Comparison of ENCODE assay signal across 9 cellular contexts in the genomic region with DNA sequence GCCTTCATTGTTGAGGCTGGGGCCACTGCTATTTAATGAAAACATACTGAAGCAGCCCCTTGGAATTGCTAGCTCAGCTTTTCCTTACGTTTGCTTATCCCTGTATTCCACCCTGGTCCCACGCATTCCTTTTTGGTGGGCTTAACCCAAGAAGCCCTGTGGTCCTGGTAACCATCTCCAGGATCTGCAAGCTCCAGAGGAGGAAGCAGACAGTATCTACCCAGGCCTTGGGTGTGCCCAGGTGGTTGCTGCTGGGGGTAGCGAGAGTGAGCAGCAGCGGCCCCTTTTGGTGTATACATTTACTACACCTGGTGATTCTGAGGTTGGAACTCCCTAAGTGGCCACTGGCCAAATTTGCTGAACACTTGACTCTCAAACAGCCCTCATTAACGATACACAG.
A peak's percentile ranks its signal among the peaks of the same experiment; 100 is the strongest.
DNase-seq lines count a peak whose midpoint lies in the region; ATAC-seq, FAIRE-seq and TF ChIP-seq lines count a peak whose summit lies in the region.
"Had no signal": no experiment of that assay in that cellular context is flagged by ENCODE, and none has a peak within 500 bp of the region (broad histone marks: within the 10 kb centered on the region; RNA-seq: fewer than 3 reads in every experiment).

No MANE protein-coding gene starts in this region.

- H3K36me3 Mint-ChIP-seq in T-cell = no peaks in the 10 kb centered on the region

- RAD21 ChIA-PET in GM12878 (lab: Charles Lee; ENCODE audit: unreplicated experiment) = no interaction called here

- WGBS in heart left ventricle, 4 donors = 21 to 38% (median 31%) methylated on average over 5 of the region's 5 CpGs
- 29% methylated on average over 5 of the region's 5 CpGs for WGBS in GM12878 (ENCODE audit: insufficient coverage, insufficient replicate concordance, low lambda C conversion rate, missing lambda C conversion rate)
- 31% methylated on average over 5 of the region's 5 CpGs; no CpG with 5 or more reads in 1 of the 2 donors for WGBS in transverse colon (ENCODE audit: low coverage in 1 of 2), 2 donors

- ATAC-seq in heart left ventricle = peak in 3 of 4 donors; percentile 61 to 69 (median 62)
- peak; percentile 77 for ATAC-seq in GM12878
- no peak for ATAC-seq in T-cell (replicated peaks in 1 of 4)

- POLR2A ChIA-PET in GM12878 (lab: Charles Lee) = no interaction called here
- POLR2A ChIA-PET in T-cell (lab: Charles Lee) = no interaction called here

- peak; percentile 34; the same call in 1 of the 2 replicates for TF ChIP-seq RAD21 in GM12878 (IDR thresholded peaks at IDR 0.05; ENCODE audit: insufficient read depth, low read depth, low read length)

- in situ Hi-C loops in GM12878 (cut with MboI) (no loop called here), transverse colon (cut with MboI; ENCODE audit: low pct_ligation_motif_present in 1 of 4, low pct_unique_long_range_greater_than_20kb in 1 of 4, low sequenced_read_pairs in 3 of 4) (loop anchor here in 1 of 4 donors (10.0 kb wide), 1 partner anchor 189 kb away; no protein-coding TSS in a partner anchor)

- no peaks in the 10 kb centered on the region for H3K79me2 ChIP-seq in GM12878 (ENCODE audit: control insufficient read depth, insufficient read depth, low read length)

- H3K4me1 Mint-ChIP-seq in T-cell = no peaks in the 10 kb centered on the region

- SMC1A ChIA-PET in GM12878 (lab: Charles Lee; ENCODE audit: uncharacterized antibody, unreplicated experiment) = no interaction called here

- H3K27me3 ChIP-seq in heart left ventricle (no peaks in the 10 kb centered on the region), right atrium auricular region (no peaks in the 10 kb centered on the region), GM12878 (replicated peaks in 1 of 2; ENCODE audit: control insufficient read depth in 2 of 2, insufficient read depth in 2 of 2, low read length in 1 of 2) (no peaks in the 10 kb centered on the region; a peak in 1 of 4 replicates), transverse colon (no peaks in the 10 kb centered on the region)

- no peak overlapping the region for H3K9ac ChIP-seq in GM12878 (ENCODE audit: control insufficient read depth, insufficient read depth, low read length)

- H3K27ac Mint-ChIP-seq in T-cell = no peak overlapping the region

- intact Hi-C loops in heart left ventricle (cut with DNase I) (loop anchor here in 6 of 10 donors (5.0 to 10.0 kb wide), 3 partner anchors 269 to 499 kb away; no protein-coding TSS in a partner anchor), GM12878 (cut with micrococcal nuclease; ENCODE audit: unreplicated experiment) (loop anchor here (5.0 kb wide), 1 partner anchor 497 kb away; no protein-coding TSS in a partner anchor), transverse colon (cut with DNase I; ENCODE audit: low total_unique reads) (no loop called here)

- H3K36me3 ChIP-seq in heart left ventricle (no peaks in the 10 kb centered on the region), right atrium auricular region (no peaks in the 10 kb centered on the region), GM12878 (ENCODE audit: control insufficient read depth in 2 of 2, insufficient read depth in 2 of 2, low read length in 1 of 2) (no peaks in the 10 kb centered on the region), transverse colon (no peaks in the 10 kb centered on the region)

- CTCF ChIA-PET in GM12878 (lab: Yijun Ruan, JAX) (interaction anchor here (1.2 kb wide), 1 partner anchor 497 kb away, joined by 3 read pairs; no protein-coding TSS in a partner anchor), T-cell (lab: Charles Lee) (no interaction called here)

- no peak for DNase-seq in heart left ventricle
- no peak for DNase-seq in right atrium auricular region (ENCODE audit: low spot score)
- DNase-seq in NCI-H1092 (lab: John Stamatoyannopoulos, UW) = peak; percentile 66
- no peak for DNase-seq in GM12878 (ENCODE audit: low read depth, low spot score)
- DNase-seq in transverse colon = peak; percentile 73
- DNase-seq in activated naive CD4-positive, alpha-beta T cell treated with anti-CD3 and anti-CD28 coated beads, Interleukin-2, amount 50 U/mL, for 16 hours = no peak
- DNase-seq in NCI-H446 treated with DMSO at 0.1 percent for 48 hours (lab: John Stamatoyannopoulos, UW) = no peak
- no peak for DNase-seq in T-cell

- no peak for FAIRE-seq in GM12878 (lab: Jason Lieb, UNC)
- FAIRE-seq: endometrium had no signal

- no peak overlapping the region for H3K4me3 Mint-ChIP-seq in T-cell

- H3K4me1 ChIP-seq in heart left ventricle (no peaks in the 10 kb centered on the region), right atrium auricular region (no peaks in the 10 kb centered on the region), GM12878 (ENCODE audit: control insufficient read depth, insufficient read depth, low read length) (no peaks in the 10 kb centered on the region), transverse colon (peaks cover 0 to 47% (median 25%) of the 10 kb centered on the region in 4 donors)

- no peak overlapping the region for H3K4me3 ChIP-seq in heart left ventricle
- H3K4me3 ChIP-seq in right atrium auricular region = no peak overlapping the region
- H3K4me3 ChIP-seq in GM12878 = no peak overlapping the region
- H3K4me3 ChIP-seq in transverse colon = no peak overlapping the region

- H3K9me3 ChIP-seq in heart left ventricle (peaks cover 0 to 16% (median 3%) of the 10 kb centered on the region in 12 donors), right atrium auricular region (peaks cover 0 to 9% of the 10 kb centered on the region in 2 donors), GM12878 (replicated peaks; ENCODE audit: control insufficient read depth, insufficient read depth, low read length) (no peaks in the 10 kb centered on the region), transverse colon (no peaks in the 10 kb centered on the region)

- H3K9me3 Mint-ChIP-seq in T-cell = peaks cover 0 to 4% (median 0%) of the 10 kb centered on the region in 3 donors

- no TSS peak for BruUV-seq in GM12878 (replicated peaks; lab: Mats Ljungman, UMichigan)

- TF ChIP-seq CTCF in heart left ventricle (IDR thresholded peaks at IDR 0.05) (peak in 9 of 12 donors; percentile 24 to 51 (median 34)), right atrium auricular region (IDR thresholded peaks at IDR 0.05) (peak in 1 of 2 donors; percentile 31), GM12878 (IDR thresholded peaks at IDR 0.05 in 2 of 3, conservative IDR thresholded peaks at IDR 0.05 in 1 of 3; ENCODE audit: control insufficient read depth in 2 of 3, extremely low read depth in 1 of 3, insufficient read depth in 1 of 3, low read depth in 3 of 3, low read length in 3 of 3) (peak; percentile 35 to 50 (median 48); a peak in 5 of 6 replicates), transverse colon (IDR thresholded peaks at IDR 0.05) (peak; percentile 30 to 65 (median 54))

- peaks cover 0 to 8% of the 10 kb centered on the region in 2 donors for H3K27me3 Mint-ChIP-seq in T-cell

- TF ChIP-seq POLR2A in heart left ventricle (IDR thresholded peaks at IDR 0.05) (no peak), GM12878 (IDR thresholded peaks at IDR 0.05; ENCODE audit: low read depth, low read length) (no peak), transverse colon (IDR thresholded peaks at IDR 0.05) (no peak)

- no peak for TF ChIP-seq EP300 in GM12878 (IDR thresholded peaks at IDR 0.05; ENCODE audit: borderline replicate concordance in 1 of 2, control insufficient read depth in 1 of 2, low read depth in 2 of 2, low read length in 2 of 2)
- TF ChIP-seq EP300 in transverse colon (IDR thresholded peaks at IDR 0.05; ENCODE audit: low read depth) = no peak

- no peak overlapping the region for H3K27ac ChIP-seq in heart left ventricle
- no peak overlapping the region for H3K27ac ChIP-seq in right atrium auricular region
- no peak overlapping the region for H3K27ac ChIP-seq in GM12878 (ENCODE audit: control insufficient read depth, insufficient read depth)
- no peak overlapping the region for H3K27ac ChIP-seq in transverse colon

- H2AFZ ChIP-seq in GM12878 (ENCODE audit: control insufficient read depth, low read depth, low read length) = no peak overlapping the region

- H3K4me2 ChIP-seq in GM12878 (ENCODE audit: control insufficient read depth, insufficient read depth) = no peak overlapping the region

- no peaks in the 10 kb centered on the region for H4K20me1 ChIP-seq in GM12878 (ENCODE audit: control insufficient read depth, insufficient read depth)

TF ChIP-seq in GM12878, 131 proteins besides CTCF, POLR2A, EP300 and RAD21:
- TF ChIP-seq, protein P1, sequence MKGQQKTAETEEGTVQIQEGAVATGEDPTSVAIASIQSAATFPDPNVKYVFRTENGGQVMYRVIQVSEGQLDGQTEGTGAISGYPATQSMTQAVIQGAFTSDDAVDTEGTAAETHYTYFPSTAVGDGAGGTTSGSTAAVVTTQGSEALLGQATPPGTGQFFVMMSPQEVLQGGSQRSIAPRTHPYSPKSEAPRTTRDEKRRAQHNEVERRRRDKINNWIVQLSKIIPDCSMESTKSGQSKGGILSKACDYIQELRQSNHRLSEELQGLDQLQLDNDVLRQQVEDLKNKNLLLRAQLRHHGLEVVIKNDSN (IDR thresholded peaks at IDR 0.05; ENCODE audit: borderline replicate concordance, extremely low read length, insufficient read depth, low read depth, low read length) = no peak
- TF ChIP-seq ESRRA (IDR thresholded peaks at IDR 0.05; ENCODE audit: low read length) (no peak), SMC3 (IDR thresholded peaks at IDR 0.05; ENCODE audit: borderline replicate concordance, low read length) (peak; percentile 41; the same call in 1 of the 2 replicates)
- TF ChIP-seq, protein P2, sequence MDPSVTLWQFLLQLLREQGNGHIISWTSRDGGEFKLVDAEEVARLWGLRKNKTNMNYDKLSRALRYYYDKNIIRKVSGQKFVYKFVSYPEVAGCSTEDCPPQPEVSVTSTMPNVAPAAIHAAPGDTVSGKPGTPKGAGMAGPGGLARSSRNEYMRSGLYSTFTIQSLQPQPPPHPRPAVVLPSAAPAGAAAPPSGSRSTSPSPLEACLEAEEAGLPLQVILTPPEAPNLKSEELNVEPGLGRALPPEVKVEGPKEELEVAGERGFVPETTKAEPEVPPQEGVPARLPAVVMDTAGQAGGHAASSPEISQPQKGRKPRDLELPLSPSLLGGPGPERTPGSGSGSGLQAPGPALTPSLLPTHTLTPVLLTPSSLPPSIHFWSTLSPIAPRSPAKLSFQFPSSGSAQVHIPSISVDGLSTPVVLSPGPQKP (IDR thresholded peaks at IDR 0.05; ENCODE audit: low read depth, low read length) = no peak
TF ChIP-seq in GM12878: peak in this region for 1.

Comparison
In these comparisons a context has a peak if more than half of its experiments do, and no peak if none do; other contexts are left out.
1. ATAC-seq: peak in heart left ventricle (3 of 4) and GM12878 (single experiment); none in T-cell (0 of 4).
2. DNase-seq: peak in NCI-H1092 (single experiment) and transverse colon (single experiment); none in heart left ventricle (0 of 5), right atrium auricular region (single experiment), GM12878 (single experiment), activated naive CD4-positive, alpha-beta T cell treated with anti-CD3 and anti-CD28 coated beads, Interleukin-2, amount 50 U/mL, for 16 hours (single experiment), NCI-H446 treated with DMSO at 0.1 percent for 48 hours (single experiment) and T-cell (0 of 34).